In the genomic region with DNA sequence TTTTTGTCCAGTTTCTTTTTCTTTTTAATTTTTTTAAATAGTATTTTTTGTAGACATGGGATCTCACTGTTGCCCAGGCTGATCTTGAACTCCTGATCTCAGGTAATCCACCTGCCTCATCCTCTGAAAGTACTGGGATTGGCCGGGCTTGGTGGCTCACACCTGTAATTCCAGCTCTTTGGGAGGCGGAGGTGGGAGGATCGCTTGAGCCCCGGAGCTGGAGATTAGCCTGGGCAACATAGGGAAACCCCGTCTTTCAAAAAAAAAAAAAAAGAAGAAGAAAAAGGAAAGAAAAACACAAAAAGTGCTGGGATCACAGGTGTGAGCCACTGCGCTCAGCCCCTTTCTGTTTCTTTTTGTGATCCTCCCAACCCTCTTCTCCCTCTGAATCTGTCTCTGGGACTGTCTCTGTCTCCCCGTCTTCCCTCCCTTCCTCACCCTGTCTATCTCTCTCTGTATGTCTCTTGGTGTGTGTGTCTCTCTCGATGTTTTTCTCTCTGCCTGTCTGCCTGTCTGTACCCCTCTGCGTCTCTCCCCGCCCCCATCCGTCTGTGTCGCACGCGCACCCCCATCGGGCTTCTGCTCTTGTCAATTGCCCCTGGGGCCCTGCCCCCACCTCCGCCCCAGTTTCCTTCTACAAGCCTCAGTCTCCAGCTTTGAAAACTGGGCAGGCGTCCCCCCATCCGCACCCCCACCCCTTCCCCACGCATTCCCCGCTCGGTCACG, we compare ENCODE assay signal across 8 cellular contexts. TPM values are rescaled to one million over a fixed set of nuclear protein-coding genes. Genes with fewer than 3 reads are reported as not detected.
DNase-seq lines count a peak whose midpoint lies in the region; ATAC-seq and TF ChIP-seq lines count a peak whose summit lies in the region.

No MANE protein-coding gene starts in this region.

- H3K4me1 ChIP-seq in rectal smooth muscle tissue (ENCODE audit: control insufficient read depth, insufficient read depth, low read length) = peaks cover 19% of the 10 kb centered on the region

- TF ChIP-seq POLR2A in NB4 (IDR thresholded peaks at IDR 0.05; ENCODE audit: extremely low read depth, insufficient read length) = no peak

- no peak for TF ChIP-seq CTCF in CD14-positive monocyte (IDR thresholded peaks at IDR 0.05)
- TF ChIP-seq CTCF in NB4 (IDR thresholded peaks at IDR 0.05; ENCODE audit: low read depth, low read length) = no peak
- TF ChIP-seq CTCF in fibroblast of pulmonary artery (IDR thresholded peaks at IDR 0.05; ENCODE audit: low read length, missing control alignments) = no peak

- intact Hi-C loops in CD14-positive monocyte (cut with micrococcal nuclease) = loop anchor here in 1 of 2 donors (1.0 kb wide), 1 partner anchor 8 kb away; no protein-coding TSS in a partner anchor

- H3K36me3 ChIP-seq in rectal smooth muscle tissue (ENCODE audit: control insufficient read depth, insufficient read depth, low read length) = peaks cover 22% of the 10 kb centered on the region

- H3K27ac ChIP-seq in rectal smooth muscle tissue (ENCODE audit: low read depth, low read length) = peak overlapping the region; percentile 100

- peaks cover 41% of the 10 kb centered on the region for H3K4me1 Mint-ChIP-seq in CD14-positive monocyte

- H3K27ac Mint-ChIP-seq in CD14-positive monocyte = peak overlapping the region; percentile 98 to 100 (median 100)

- no peaks in the 10 kb centered on the region for H3K27me3 ChIP-seq in rectal smooth muscle tissue (ENCODE audit: control insufficient read depth, insufficient read depth, low read length)

- H3K4me3 ChIP-seq in NB4 (ENCODE audit: low read depth, low read length) (peak overlapping the region; percentile 32), fibroblast of pulmonary artery (replicated peaks; ENCODE audit: low read depth, low read length) (peak overlapping the region; percentile 81), rectal smooth muscle tissue (ENCODE audit: low read length) (peak overlapping the region; percentile 73)

- H3K9me3 Mint-ChIP-seq in CD14-positive monocyte = peaks cover 4 to 27% (median 18%) of the 10 kb centered on the region in 7 donors

- ATAC-seq in HG03460 (IDR thresholded peaks at IDR 0.05; ENCODE audit: unreplicated experiment) = no peak

- peaks cover 0 to 27% (median 9%) of the 10 kb centered on the region in 3 donors for H3K27me3 Mint-ChIP-seq in CD14-positive monocyte (ENCODE audit: low read depth in 3 of 3)

- H3K36me3 Mint-ChIP-seq in CD14-positive monocyte = peaks cover 30 to 45% of the 10 kb centered on the region in 2 donors

- DNase-seq in CD14-positive monocyte (ENCODE audit: low spot score) (no peak), NB4 (ENCODE audit: low read depth) (peak; percentile 70), fibroblast of pulmonary artery (ENCODE audit: low read depth) (no peak), NCI-H2196 treated with DMSO at 0.1 percent for 48 hours (lab: John Stamatoyannopoulos, UW; ENCODE audit: unreplicated experiment) (no peak), COLO668 (lab: John Stamatoyannopoulos, UW; ENCODE audit: unreplicated experiment) (no peak)
- peak; percentile 90 for DNase-seq in activated T-cell treated with anti-CD3 and anti-CD28 coated beads, Interleukin-2, amount 50 U/mL, for 1 hour

- peak overlapping the region; percentile 92 to 100 for H3K4me3 Mint-ChIP-seq in CD14-positive monocyte

- peak overlapping the region; percentile 66 for H3K9ac ChIP-seq in rectal smooth muscle tissue (ENCODE audit: low read length)

RNA-seq across cellular contexts. Expression of gene ZFP36, which starts 0.6 kb away (rescaled TPM):
- 100 to 1,000 TPM; 473 to 632 TPM for polyA plus RNA-seq in CD14-positive monocyte

RNA-seq across cellular contexts. Expression of gene PLEKHG2, which starts 6.4 kb away (rescaled TPM):
- polyA plus RNA-seq in CD14-positive monocyte = 1 to 10 TPM in 1 of 2 donors, under 1 TPM in 1; 0.73 to 1.2 TPM

RNA-seq across cellular contexts. Expression of gene MED29, which starts 14.9 kb away (rescaled TPM):
- polyA plus RNA-seq in CD14-positive monocyte = 10 to 100 TPM; 37.0 to 38.2 TPM

RNA-seq across cellular contexts. Expression of gene PAF1, which starts 15.2 kb away (rescaled TPM):
- 10 to 100 TPM; 22.7 to 25.2 TPM for polyA plus RNA-seq in CD14-positive monocyte

RNA-seq across cellular contexts. Expression of gene RPS16, which starts 29.7 kb away (rescaled TPM):
- polyA plus RNA-seq in CD14-positive monocyte = 1,000 to 10,000 TPM in 1 of 2 donors, 100 to 1,000 TPM in 1; 689 to 1,038 TPM

Comparison
In these comparisons a context has a peak if more than half of its experiments do, and no peak if none do; other contexts are left out.
1. DNase-seq: peak in NB4 (single experiment) and activated T-cell treated with anti-CD3 and anti-CD28 coated beads, Interleukin-2, amount 50 U/mL, for 1 hour (single experiment); none in CD14-positive monocyte (single experiment), fibroblast of pulmonary artery (single experiment), NCI-H2196 treated with DMSO at 0.1 percent for 48 hours (single experiment) and COLO668 (single experiment).
2. Peak in every context shown above with its lines, with median percentiles within 50 percentile points of each other: H3K4me3 ChIP-seq.